In genomic region chr15:59296181-59296617, GRCh38 we compare ENCODE assay signal across 11 cellular contexts.
DNase-seq lines count a peak whose midpoint lies in the region; ATAC-seq and TF ChIP-seq lines count a peak whose summit lies in the region.
"Had no signal": no experiment of that assay in that cellular context is flagged by ENCODE, and none has a peak within 500 bp of the region (broad histone marks: within the 10 kb centered on the region; RNA-seq: fewer than 3 reads in every experiment).

No MANE protein-coding gene starts in this region.

- peaks cover 82% of the 10 kb centered on the region for H3K79me2 ChIP-seq in PC-3 (ENCODE audit: low read length)

- intact Hi-C loops in PC-3 (cut with micrococcal nuclease): no loop called here

- H2AFZ ChIP-seq in PC-3 (ENCODE audit: low read length): no peak overlapping the region

- H3K4me1 ChIP-seq in BLaER1 treated with 17β-estradiol and CSF1 and Interleukin-3, amounts not matched to agents 10 nM and 100 nM: peaks cover 34 to 80% (median 50%) of the 10 kb centered on the region in 10 experiments
- peaks cover 80% of the 10 kb centered on the region for H3K4me1 ChIP-seq in PC-3 (ENCODE audit: insufficient read depth, low read length)

- H3K9me2 ChIP-seq in PC-3 (replicated peaks; ENCODE audit: low read length): no peaks in the 10 kb centered on the region

- no peak overlapping the region for H3K4me3 ChIP-seq in BLaER1 treated with 17β-estradiol and CSF1 and Interleukin-3, amounts not matched to agents 10 nM and 100 nM
- no peak overlapping the region for H3K4me3 ChIP-seq in PC-3 (ENCODE audit: low read length)

- peak overlapping the region in 8 of 11 experiments; percentile 25 to 77 (median 68); a peak in 16 of 22 replicates for H3K4me2 ChIP-seq in BLaER1 treated with 17β-estradiol and CSF1 and Interleukin-3, amounts not matched to agents 10 nM and 100 nM
- H3K4me2 ChIP-seq in PC-3 (ENCODE audit: low read length): peak overlapping the region; percentile 80

- H3K9ac ChIP-seq in BLaER1 treated with 17β-estradiol and CSF1 and Interleukin-3, amounts not matched to agents 10 nM and 100 nM: peak overlapping the region in 4 of 11 experiments; percentile 17 to 41 (median 37); a peak in 5 of 22 replicates
- peak overlapping the region; percentile 76 for H3K9ac ChIP-seq in PC-3 (ENCODE audit: low read length)

- POLR2A ChIA-PET in PC-3 (lab: Charles Lee; ENCODE audit: unreplicated experiment): no interaction called here

- H3K27me3 ChIP-seq in BLaER1 treated with 17β-estradiol and CSF1 and Interleukin-3, amounts not matched to agents 10 nM and 100 nM: no peaks in the 10 kb centered on the region
- no peaks in the 10 kb centered on the region for H3K27me3 ChIP-seq in PC-3 (ENCODE audit: low read length)

- H3K36me3 ChIP-seq in BLaER1 treated with 17β-estradiol and CSF1 and Interleukin-3, amounts not matched to agents 10 nM and 100 nM: no peaks in the 10 kb centered on the region
- no peaks in the 10 kb centered on the region for H3K36me3 ChIP-seq in PC-3 (ENCODE audit: low read depth, low read length)

- CTCF ChIA-PET in PC-3 (lab: Charles Lee): no interaction called here

- DNase-seq in PC-3 (peak; percentile 62), epithelial cell of prostate (ENCODE audit: low read depth, low spot score) (no peak), omental fat pad (ENCODE audit: low spot score) (no peak), HUDEP-2 (lab: John Stamatoyannopoulos, UW; ENCODE audit: unreplicated experiment in 76 of 76) (no peak), iPS-NIHi11 (ENCODE audit: low spot score) (no peak), ecto neural progenitor cell (ENCODE audit: low spot score) (no peak)
- DNase-seq: effector memory CD4-positive, alpha-beta T cell; NCI-H1092 had no signal

- H3K9me3 ChIP-seq in BLaER1 treated with 17β-estradiol and CSF1 and Interleukin-3, amounts not matched to agents 10 nM and 100 nM (replicated peaks in 1 of 11): no peaks in the 10 kb centered on the region
- H3K9me3 ChIP-seq in PC-3 (ENCODE audit: low read length): no peaks in the 10 kb centered on the region

- no peak for TF ChIP-seq CTCF in PC-3 (conservative IDR thresholded peaks at IDR 0.05; ENCODE audit: low read depth, low read length)
- TF ChIP-seq CTCF in omental fat pad (IDR thresholded peaks at IDR 0.05): no peak

- peaks cover 0 to 4% (median 0%) of the 10 kb centered on the region in 11 experiments; a peak in 1 of 22 replicates for H4K20me1 ChIP-seq in BLaER1 treated with 17β-estradiol and CSF1 and Interleukin-3, amounts not matched to agents 10 nM and 100 nM
- no peaks in the 10 kb centered on the region for H4K20me1 ChIP-seq in PC-3 (ENCODE audit: low read length)

- no TSS peak for BruUV-seq in PC-3 (replicated peaks; lab: Mats Ljungman, UMichigan)

- H3K27ac ChIP-seq in BLaER1 treated with 17β-estradiol and CSF1 and Interleukin-3, amounts not matched to agents 10 nM and 100 nM: peak overlapping the region in 7 of 11 experiments; percentile 17 to 64 (median 32); a peak in 11 of 22 replicates
- H3K27ac ChIP-seq in PC-3 (ENCODE audit: low read length) (peak overlapping the region; percentile 100), epithelial cell of prostate (peak overlapping the region; percentile 95)
- H3K27ac ChIP-seq: VCaP had no signal

- ATAC-seq in PC-3 (no peak), omental fat pad (ENCODE audit: low FRiP score) (peak; percentile 29), GM19328 (IDR thresholded peaks at IDR 0.05; ENCODE audit: unreplicated experiment) (no peak)

- H3F3A ChIP-seq in PC-3 (ENCODE audit: low read length, unreplicated experiment): peaks cover 8% of the 10 kb centered on the region

Comparison
In these comparisons a context has a peak if more than half of its experiments do, and no peak if none do; other contexts are left out.
1. H3K27ac ChIP-seq: peak in every context shown above with its lines; median percentile 100 in PC-3; 95 in epithelial cell of prostate; 32 in BLaER1 treated with 17β-estradiol and CSF1 and Interleukin-3, amounts not matched to agents 10 nM and 100 nM.